Comparison of ENCODE assay signal across 11 cellular contexts in genomic region chr4:130747842-130748241, GRCh38.
DNase-seq lines count a peak whose midpoint lies in the region; ATAC-seq and TF ChIP-seq lines count a peak whose summit lies in the region.
"Had no signal": no experiment of that assay in that cellular context is flagged by ENCODE, and none has a peak within 500 bp of the region (broad histone marks: within the 10 kb centered on the region; RNA-seq: fewer than 3 reads in every experiment).

No MANE protein-coding gene starts in this region.

- no peaks in the 10 kb centered on the region for H3K27me3 ChIP-seq in Karpas-422 (ENCODE audit: low read length)
- no peaks in the 10 kb centered on the region for H3K27me3 ChIP-seq in WERI-Rb-1 (ENCODE audit: insufficient read depth, low read depth, severe bottlenecking)
- no peaks in the 10 kb centered on the region for H3K27me3 ChIP-seq in suprapubic skin
- H3K27me3 ChIP-seq in aorta (ENCODE audit: control insufficient read depth in 1 of 2, insufficient read depth in 2 of 2, low read length in 1 of 2) = no peaks in the 10 kb centered on the region
- H3K27me3 ChIP-seq: transverse colon had no signal

- no peaks in the 10 kb centered on the region for H3K9me2 ChIP-seq in Karpas-422 (replicated peaks; ENCODE audit: insufficient read depth, low read length)

- DNase-seq in NCI-H1092 treated with DMSO at 0.1 percent for 48 hours (lab: John Stamatoyannopoulos, UW) (peak; percentile 13), NCI-H1092 (lab: John Stamatoyannopoulos, UW) (no peak), Karpas-422 (peak; percentile 66), WERI-Rb-1 (no peak), nephron progenitor cell (no peak), suprapubic skin (ENCODE audit: low spot score in 2 of 2) (no peak), aorta (no peak)
- DNase-seq in effector memory CD8-positive, alpha-beta T cell = no peak
- DNase-seq: cortex of kidney, NCI-H1048, transverse colon had no signal

- WGBS in suprapubic skin = 21% methylated on average over 1 of the region's 1 CpG
- 8 to 10% methylated on average over 1 of the region's 1 CpG for WGBS in aorta, 2 donors

- 0 out of 2 replicates have a peak, but pooled peaks have one; percentile 7 for TF ChIP-seq CTCF in WERI-Rb-1 (IDR thresholded peaks at IDR 0.05; ENCODE audit: low read depth, low read length)
- peak; percentile 17 for TF ChIP-seq CTCF in nephron progenitor cell (IDR thresholded peaks at IDR 0.05)
- no peak for TF ChIP-seq CTCF in suprapubic skin (IDR thresholded peaks at IDR 0.05)

- H4K20me1 ChIP-seq in Karpas-422 (ENCODE audit: insufficient read depth, low read depth, low read length) = no peaks in the 10 kb centered on the region

- no peaks in the 10 kb centered on the region for H3K4me1 ChIP-seq in Karpas-422 (ENCODE audit: low read length)
- H3K4me1 ChIP-seq in suprapubic skin = no peaks in the 10 kb centered on the region
- H3K4me1 ChIP-seq in aorta (ENCODE audit: control insufficient read depth in 1 of 2, insufficient read depth in 2 of 2, low read length in 2 of 2) = no peaks in the 10 kb centered on the region
- H3K4me1 ChIP-seq: transverse colon had no signal

- no peak for TF ChIP-seq POLR2A in suprapubic skin (IDR thresholded peaks at IDR 0.05)

- H3K4me3 ChIP-seq in Karpas-422 (ENCODE audit: low read length) (no peak overlapping the region), WERI-Rb-1 (ENCODE audit: low read depth, low read length) (no peak overlapping the region), suprapubic skin (no peak overlapping the region), aorta (ENCODE audit: low read length in 2 of 2) (no peak overlapping the region)
- H3K4me3 ChIP-seq: transverse colon had no signal

- H3K9me3 ChIP-seq in Karpas-422 (ENCODE audit: low read length) (peaks cover 7% of the 10 kb centered on the region), WERI-Rb-1 (ENCODE audit: severe bottlenecking) (no peaks in the 10 kb centered on the region), suprapubic skin (no peaks in the 10 kb centered on the region), aorta (ENCODE audit: control insufficient read depth, low read length) (no peaks in the 10 kb centered on the region)
- H3K9me3 ChIP-seq: transverse colon had no signal

- no peak overlapping the region for H3K27ac Mint-ChIP-seq in nephron progenitor cell
- no peak overlapping the region for H3K27ac Mint-ChIP-seq in effector memory CD8-positive, alpha-beta T cell

- peaks cover 3% of the 10 kb centered on the region for H3K27me3 Mint-ChIP-seq in nephron progenitor cell (ENCODE audit: low read depth, poor library complexity)
- H3K27me3 Mint-ChIP-seq in effector memory CD8-positive, alpha-beta T cell = no peaks in the 10 kb centered on the region

- intact Hi-C loops in aorta (cut with DNase I) = no loop called here

- no peaks in the 10 kb centered on the region for H3K4me1 Mint-ChIP-seq in nephron progenitor cell
- no peaks in the 10 kb centered on the region for H3K4me1 Mint-ChIP-seq in effector memory CD8-positive, alpha-beta T cell (ENCODE audit: low read depth in 2 of 2)

- H3K36me3 ChIP-seq in Karpas-422 (ENCODE audit: insufficient read depth, low read length) (no peaks in the 10 kb centered on the region), WERI-Rb-1 (no peaks in the 10 kb centered on the region), suprapubic skin (no peaks in the 10 kb centered on the region), aorta (ENCODE audit: control insufficient read depth in 1 of 2, insufficient read depth in 2 of 2, low read length in 1 of 2) (no peaks in the 10 kb centered on the region)
- H3K36me3 ChIP-seq: transverse colon had no signal

- no peak overlapping the region for H3K4me2 ChIP-seq in Karpas-422 (ENCODE audit: low read depth, low read length, poor library complexity, severe bottlenecking)

- ATAC-seq in effector memory CD8-positive, alpha-beta T cell (replicated peaks) = no peak
- no peak for ATAC-seq in aorta (ENCODE audit: low FRiP score)

- no peaks in the 10 kb centered on the region for H3K36me3 Mint-ChIP-seq in nephron progenitor cell (ENCODE audit: low read depth)
- H3K36me3 Mint-ChIP-seq in effector memory CD8-positive, alpha-beta T cell (ENCODE audit: insufficient read depth) = no peaks in the 10 kb centered on the region

- H3K4me3 Mint-ChIP-seq in nephron progenitor cell = no peak overlapping the region
- H3K4me3 Mint-ChIP-seq in effector memory CD8-positive, alpha-beta T cell = no peak overlapping the region

- H3K9me3 Mint-ChIP-seq in nephron progenitor cell = no peaks in the 10 kb centered on the region
- peaks cover 2 to 7% of the 10 kb centered on the region in 2 donors for H3K9me3 Mint-ChIP-seq in effector memory CD8-positive, alpha-beta T cell

- H3K27ac ChIP-seq in Karpas-422 (ENCODE audit: low read length) (no peak overlapping the region), WERI-Rb-1 (no peak overlapping the region), suprapubic skin (no peak overlapping the region), aorta (ENCODE audit: low read depth in 1 of 2, low read length in 2 of 2) (no peak overlapping the region)
- H3K27ac ChIP-seq: transverse colon had no signal

- H2AFZ ChIP-seq in Karpas-422 (ENCODE audit: low read length) = no peak overlapping the region

- H3K9ac ChIP-seq in Karpas-422 (ENCODE audit: low read length) = no peak overlapping the region

- no peak for TF ChIP-seq EP300 in suprapubic skin (IDR thresholded peaks at IDR 0.05)

- H3K79me2 ChIP-seq in Karpas-422 (ENCODE audit: low read length) = no peaks in the 10 kb centered on the region

Comparison
In these comparisons a context has a peak if more than half of its experiments do, and no peak if none do; other contexts are left out.
1. DNase-seq: peak in NCI-H1092 treated with DMSO at 0.1 percent for 48 hours (single experiment) and Karpas-422 (single experiment); none in NCI-H1092 (single experiment), WERI-Rb-1 (single experiment), nephron progenitor cell (single experiment), effector memory CD8-positive, alpha-beta T cell (0 of 3), suprapubic skin (0 of 2) and aorta (0 of 2).
2. CTCF ChIP-seq: peak in WERI-Rb-1 (single experiment) and nephron progenitor cell (single experiment); none in suprapubic skin (0 of 2).